28 cellular contexts compared by ENCODE assay signal in the genomic region with DNA sequence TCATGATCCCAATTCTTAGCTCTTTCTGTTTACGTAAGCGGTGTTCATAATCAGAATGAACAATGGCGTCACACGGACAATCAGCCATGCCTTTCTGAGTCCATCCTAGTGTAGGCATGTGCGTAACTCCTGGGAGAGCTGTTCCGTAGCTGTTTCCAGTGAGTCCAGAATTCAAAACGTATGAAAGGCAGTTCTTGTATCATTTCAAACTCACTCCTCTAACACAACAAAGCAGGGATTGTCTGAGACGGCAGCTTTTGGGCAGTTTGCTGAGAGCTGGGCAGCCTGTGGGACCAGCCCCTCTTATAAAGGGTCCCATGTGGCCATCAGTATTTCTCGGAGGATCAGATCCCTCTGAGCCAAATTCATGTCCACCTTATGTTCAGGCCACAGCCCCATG. TPM values are rescaled to one million over a fixed set of nuclear protein-coding genes. Genes with fewer than 3 reads are reported as not detected.
DNase-seq lines count a peak whose midpoint lies in the region; ATAC-seq, FAIRE-seq and TF ChIP-seq lines count a peak whose summit lies in the region.
"Had no signal": no experiment of that assay in that cellular context is flagged by ENCODE, and none has a peak within 500 bp of the region (broad histone marks: within the 10 kb centered on the region; RNA-seq: fewer than 3 reads in every experiment).

No MANE protein-coding gene starts in this region.

- peaks cover 4 to 13% of the 10 kb centered on the region in 2 experiments; a peak in 4 of 5 replicates for H3K36me3 ChIP-seq in HepG2 (replicated peaks in 1 of 2; ENCODE audit: control insufficient read depth in 1 of 2, insufficient read depth in 2 of 2, low read length in 2 of 2)
- peaks cover 0 to 6% (median 0%) of the 10 kb centered on the region in 4 donors for H3K36me3 ChIP-seq in right lobe of liver
- no peaks in the 10 kb centered on the region for H3K36me3 ChIP-seq in neural progenitor cell
- H3K36me3 ChIP-seq in tibial nerve, result peaks cover 0 to 21% (median 0%) of the 10 kb centered on the region in 3 donors
- no peaks in the 10 kb centered on the region for H3K36me3 ChIP-seq in gastrocnemius medialis
- H3K36me3 ChIP-seq: pancreas had no signal

- TF ChIP-seq CTCF in HepG2 (CRISPR knock-in tag; IDR thresholded peaks at IDR 0.05), result no peak
- no peak for TF ChIP-seq CTCF in right lobe of liver (IDR thresholded peaks at IDR 0.05)
- no peak for TF ChIP-seq CTCF in neural progenitor cell (IDR thresholded peaks at IDR 0.05)
- TF ChIP-seq CTCF in tibial nerve (IDR thresholded peaks at IDR 0.05), result no peak
- TF ChIP-seq CTCF in D721Med (IDR thresholded peaks at IDR 0.05; ENCODE audit: insufficient read depth, missing control alignments), result no peak
- no peak for TF ChIP-seq CTCF in gastrocnemius medialis (IDR thresholded peaks at IDR 0.05 in 4 of 5, conservative IDR thresholded peaks at IDR 0.05 in 1 of 5)

- no TSS peak for BruUV-seq in HepG2 (replicated peaks; lab: Mats Ljungman, UMichigan)

- CTCF ChIA-PET in HepG2 (lab: Yijun Ruan, JAX; ENCODE audit: low intra/inter-chr PET ratio, low total read pairs), result interaction anchor here (1.4 kb wide), 1 partner anchor 66 kb away, joined by 5 read pairs; no protein-coding TSS in a partner anchor

- H3K4me1 ChIP-seq in HepG2 (ENCODE audit: insufficient read depth, low read length) (peaks cover 75% of the 10 kb centered on the region), right lobe of liver (peaks cover 0 to 3% (median 0%) of the 10 kb centered on the region in 4 donors), neural progenitor cell (no peaks in the 10 kb centered on the region), tibial nerve (peaks cover 0 to 32% (median 0%) of the 10 kb centered on the region in 4 donors), gastrocnemius medialis (no peaks in the 10 kb centered on the region)

- no peaks in the 10 kb centered on the region for H3K79me2 ChIP-seq in HepG2 (ENCODE audit: insufficient read depth, low read length)
- H3K79me2 ChIP-seq in neural progenitor cell (ENCODE audit: low read depth), result no peaks in the 10 kb centered on the region

- POLR2A ChIA-PET in HepG2 (lab: Yijun Ruan, JAX), result interaction anchor here (1.2 to 7.3 kb wide), 8 partner anchors 11 to 64 kb away, joined by 3 to 82 read pairs (median 34); partner anchors contain the start of genes CCT6A, NIPSNAP2, PSPH and SUMF2

- H3K9me3 Mint-ChIP-seq in neural progenitor cell, result no peaks in the 10 kb centered on the region
- H3K9me3 Mint-ChIP-seq: activated T-cell treated with anti-CD3 and anti-CD28 coated beads, Interleukin-2, amount 50 U/mL, for 24 hours; CD8-positive, alpha-beta T cell; GM23338; naive thymus-derived CD8-positive, alpha-beta T cell; stimulated activated naive CD8-positive, alpha-beta T cell treated with anti-CD3 and anti-CD28 coated beads, Interleukin-15, amount 100 ng/mL, for 72 hours had no signal

- H3K4me1 Mint-ChIP-seq in neural progenitor cell, result peaks cover 14% of the 10 kb centered on the region
- H3K4me1 Mint-ChIP-seq: activated CD4-positive, alpha-beta T cell treated with anti-CD3 and anti-CD28 coated beads for 36 hours; naive thymus-derived CD8-positive, alpha-beta T cell; stimulated activated naive CD8-positive, alpha-beta T cell treated with anti-CD3 and anti-CD28 coated beads, Interleukin-15, amount 100 ng/mL, for 72 hours had no signal

- no peak for TF ChIP-seq RAD21 in HepG2 (CRISPR knock-in tag; IDR thresholded peaks at IDR 0.05)

- no peak overlapping the region for H3K4me3 Mint-ChIP-seq in neural progenitor cell
- H3K4me3 Mint-ChIP-seq: activated CD4-positive, alpha-beta T cell treated with anti-CD3 and anti-CD28 coated beads for 36 hours; activated T-cell treated with anti-CD3 and anti-CD28 coated beads, Interleukin-2, amount 50 U/mL, for 24 hours; CD8-positive, alpha-beta T cell; GM23338; naive thymus-derived CD8-positive, alpha-beta T cell; stimulated activated naive CD8-positive, alpha-beta T cell treated with anti-CD3 and anti-CD28 coated beads, Interleukin-15, amount 100 ng/mL, for 72 hours had no signal

- peaks cover 7% of the 10 kb centered on the region for H3K36me3 Mint-ChIP-seq in neural progenitor cell

- TF ChIP-seq POLR2A in HepG2 (IDR thresholded peaks at IDR 0.05; ENCODE audit: insufficient read depth in 1 of 2, low read depth in 2 of 2, low read length in 2 of 2) (no peak), right lobe of liver (IDR thresholded peaks at IDR 0.05) (no peak), tibial nerve (IDR thresholded peaks at IDR 0.05) (no peak), gastrocnemius medialis (IDR thresholded peaks at IDR 0.05) (no peak)

- H3K27ac Mint-ChIP-seq in neural progenitor cell, result peak overlapping the region; percentile 50
- H3K27ac Mint-ChIP-seq: activated CD4-positive, alpha-beta T cell treated with anti-CD3 and anti-CD28 coated beads for 36 hours; activated T-cell treated with anti-CD3 and anti-CD28 coated beads, Interleukin-2, amount 50 U/mL, for 24 hours; CD8-positive, alpha-beta T cell; GM23338; naive thymus-derived CD8-positive, alpha-beta T cell; stimulated activated naive CD8-positive, alpha-beta T cell treated with anti-CD3 and anti-CD28 coated beads, Interleukin-15, amount 100 ng/mL, for 72 hours had no signal

- in situ Hi-C loops in HepG2 (cut with HindIII; ENCODE audit: extremely low pct_ligation_motif_present, low pct_unique_long_range_greater_than_20kb), result no loop called here
- in situ Hi-C loops in gastrocnemius medialis (cut with MboI; ENCODE audit: low sequenced_read_pairs in 4 of 4), result loop anchor here in 2 of 4 donors (5.0 to 10.0 kb wide), 2 partner anchors 64 to 67 kb away; no protein-coding TSS in a partner anchor

- peak; percentile 27 for DNase-seq in HepG2 (ENCODE audit: low spot score)
- no peak for DNase-seq in right lobe of liver
- peak; percentile 84 for DNase-seq in globus pallidus (ENCODE audit: low spot score)
- DNase-seq in neural progenitor cell (ENCODE audit: low spot score), result no peak
- no peak for DNase-seq in tibial nerve (ENCODE audit: low spot score in 2 of 2)
- no peak for DNase-seq in RPMI8226
- no peak for DNase-seq in D721Med (ENCODE audit: insufficient read length, low spot score)
- no peak for DNase-seq in gastrocnemius medialis
- DNase-seq: activated CD4-positive, alpha-beta T cell treated with anti-CD3 and anti-CD28 coated beads for 36 hours; activated gamma-delta T cell treated with Interleukin-2 at 50 U/mL for 16 hours; activated T-cell treated with anti-CD3 and anti-CD28 coated beads, Interleukin-2, amount 50 U/mL, for 24 hours; CD8-positive, alpha-beta T cell; DMS79; GF-D8; naive thymus-derived CD8-positive, alpha-beta T cell; NCI-H446 treated with DMSO at 0.1 percent for 48 hours; PC-3; SIG-M5; stimulated activated naive CD8-positive, alpha-beta T cell treated with anti-CD3 and anti-CD28 coated beads, Interleukin-15, amount 100 ng/mL, for 72 hours; T-helper 1 cell had no signal

- ATAC-seq in HepG2 (no peak), right lobe of liver (no peak), gastrocnemius medialis (no peak)
- ATAC-seq: CD8-positive, alpha-beta T cell; GM23338; naive thymus-derived CD8-positive, alpha-beta T cell; pancreas; PC-3; stimulated activated naive CD8-positive, alpha-beta T cell treated with anti-CD3 and anti-CD28 coated beads, Interleukin-15, amount 100 ng/mL, for 72 hours had no signal

- no peaks in the 10 kb centered on the region for H3F3A ChIP-seq in neural progenitor cell (ENCODE audit: low read depth)

- H3K9ac ChIP-seq in HepG2 (ENCODE audit: insufficient read depth, low read depth, low read length), result peak overlapping the region; percentile 44; the same call in 1 of the 2 replicates
- no peak overlapping the region for H3K9ac ChIP-seq in neural progenitor cell
- H3K9ac ChIP-seq: KMS-11 had no signal

- H3K9me3 ChIP-seq in HepG2 (ENCODE audit: low read length) (no peaks in the 10 kb centered on the region), right lobe of liver (no peaks in the 10 kb centered on the region), neural progenitor cell (ENCODE audit: low read depth) (no peaks in the 10 kb centered on the region), tibial nerve (no peaks in the 10 kb centered on the region), gastrocnemius medialis (no peaks in the 10 kb centered on the region)
- H3K9me3 ChIP-seq: pancreas had no signal

- H3K27ac ChIP-seq in HepG2 (ENCODE audit: extremely low read length, insufficient read depth, low read length) (peak overlapping the region; percentile 86), right lobe of liver (no peak overlapping the region), neural progenitor cell (no peak overlapping the region), tibial nerve (peak overlapping the region; percentile 28 to 86 (median 60)), gastrocnemius medialis (no peak overlapping the region)
- H3K27ac ChIP-seq: 22Rv1, KMS-11 had no signal

- no peak for TF ChIP-seq EP300 in HepG2 (IDR thresholded peaks at IDR 0.05; ENCODE audit: low read depth in 2 of 2, low read length in 2 of 2)
- TF ChIP-seq EP300 in HepG2 (CRISPR knock-in tag; IDR thresholded peaks at IDR 0.05; ENCODE audit: borderline replicate concordance), result no peak
- peak in 1 of 2 donors; percentile 35 for TF ChIP-seq EP300 in tibial nerve (IDR thresholded peaks at IDR 0.05)

- H4K20me1 ChIP-seq in HepG2 (ENCODE audit: insufficient read depth, low read length) (no peaks in the 10 kb centered on the region), neural progenitor cell (ENCODE audit: low read depth) (no peaks in the 10 kb centered on the region)

- intact Hi-C loops in HepG2 (cut with micrococcal nuclease; ENCODE audit: unreplicated experiment), result loop anchor here (1.0 to 5.0 kb wide), 3 partner anchors 21 to 46 kb away; partner anchors contain the start of gene NIPSNAP2
- intact Hi-C loops in right lobe of liver (cut with DNase I), result loop anchor here (5.0 to 10.0 kb wide), 2 partner anchors 59 to 67 kb away; no protein-coding TSS in a partner anchor
- intact Hi-C loops in gastrocnemius medialis (cut with DNase I; ENCODE audit: low total_unique reads), result no loop called here

- H3K27me3 ChIP-seq in HepG2 (ENCODE audit: control insufficient read depth in 1 of 2, insufficient read depth in 2 of 2, low read length in 2 of 2) (no peaks in the 10 kb centered on the region), right lobe of liver (no peaks in the 10 kb centered on the region), neural progenitor cell (no peaks in the 10 kb centered on the region), tibial nerve (no peaks in the 10 kb centered on the region), gastrocnemius medialis (no peaks in the 10 kb centered on the region)
- H3K27me3 ChIP-seq: pancreas had no signal

- H3K4me3 ChIP-seq in HepG2 (replicated peaks in 1 of 3; ENCODE audit: insufficient read depth in 1 of 3, low read depth in 2 of 3, low read length in 3 of 3) (no peak overlapping the region), right lobe of liver (no peak overlapping the region), neural progenitor cell (no peak overlapping the region), tibial nerve (no peak overlapping the region), gastrocnemius medialis (no peak overlapping the region)
- H3K4me3 ChIP-seq: GM23338, pancreas had no signal

- FAIRE-seq in HepG2 (lab: Jason Lieb, UNC) (no peak), D721Med (lab: Jason Lieb, UNC) (no peak)
- FAIRE-seq: colon, endometrium, GM18507, HTR-8/SVneo, pancreas had no signal

- 79% methylated on average over 9 of the region's 9 CpGs for WGBS in HepG2 (ENCODE audit: low lambda C conversion rate)
- 94% methylated on average over 7 of the region's 9 CpGs for WGBS in right lobe of liver (ENCODE audit: insufficient coverage, low coverage, low lambda C conversion rate, missing lambda C conversion rate)
- WGBS in tibial nerve, 2 donors, result 37 to 55% methylated on average over 9 of the region's 9 CpGs

- H2AFZ ChIP-seq in HepG2 (ENCODE audit: low read length) (no peak overlapping the region), neural progenitor cell (replicated peaks) (no peak overlapping the region)
- H2AFZ ChIP-seq: GM23338 had no signal

- H3K27me3 Mint-ChIP-seq in neural progenitor cell (ENCODE audit: insufficient read depth, low read depth), result no peaks in the 10 kb centered on the region
- H3K27me3 Mint-ChIP-seq: activated CD4-positive, alpha-beta T cell treated with anti-CD3 and anti-CD28 coated beads for 36 hours; activated T-cell treated with anti-CD3 and anti-CD28 coated beads, Interleukin-2, amount 50 U/mL, for 24 hours; naive thymus-derived CD8-positive, alpha-beta T cell; stimulated activated naive CD8-positive, alpha-beta T cell treated with anti-CD3 and anti-CD28 coated beads, Interleukin-15, amount 100 ng/mL, for 72 hours had no signal

- H3K4me2 ChIP-seq in HepG2 (ENCODE audit: low read depth, low read length), result 0 out of 2 replicates have a peak overlapping the region, but pooled peaks have one; percentile 63
- H3K4me2 ChIP-seq in neural progenitor cell, result no peak overlapping the region
- H3K4me2 ChIP-seq: GM23338, KMS-11 had no signal

RNA-seq across cellular contexts. Expression of gene PSPH, which starts 43.4 kb away (rescaled TPM):
- total RNA-seq in HepG2 (2016; rRNA removed; fragmentation: Illumina TruSeq; extraction: Trizol), result 124 and 175 TPM in 2 replicates
- 25.3 and 32.9 TPM in 2 replicates for total RNA-seq in HepG2 (2016; cell fraction: cytosol; rRNA removed; fragmentation: Illumina TruSeq; extraction: Trizol; ENCODE audit: low read depth)
- 124 and 200 TPM in 2 replicates for total RNA-seq in HepG2 (2016; cell fraction: insoluble cytoplasmic fraction; rRNA removed; fragmentation: Illumina TruSeq; extraction: Trizol)
- total RNA-seq in HepG2 (2016; cell fraction: membrane; rRNA removed; fragmentation: Illumina TruSeq; extraction: Trizol), result 65.6 and 67.9 TPM in 2 replicates
- 54.9 and 62.4 TPM in 2 replicates for total RNA-seq in HepG2 (2016; cell fraction: nucleus; rRNA removed; fragmentation: Illumina TruSeq; extraction: Trizol)
- polyA plus RNA-seq in HepG2 (2011; rRNA removed), result 85.5 and 85.8 TPM in 2 replicates
- 97.1 and 104 TPM in 2 replicates for polyA plus RNA-seq in HepG2 (2011; cell fraction: cytosol; rRNA removed)
- 23.5 and 32.4 TPM in 2 replicates for polyA plus RNA-seq in HepG2 (2011; cell fraction: nucleus; rRNA removed)
- polyA plus RNA-seq in HepG2 (2012), result 63.4 and 77.8 TPM in 2 replicates
- 24.3 and 28.7 TPM in 2 replicates for polyA plus RNA-seq in HepG2 (2016; cell fraction: cytosol; fragmentation: Illumina TruSeq; extraction: Trizol; ENCODE audit: low read depth)
- polyA plus RNA-seq in HepG2 (2016; cell fraction: insoluble cytoplasmic fraction; fragmentation: Illumina TruSeq; extraction: Trizol; ENCODE audit: low read depth), result 138 and 145 TPM in 2 replicates
- polyA plus RNA-seq in HepG2 (2016; cell fraction: membrane; fragmentation: Illumina TruSeq; extraction: Trizol; ENCODE audit: low read depth), result 40.5 and 43.9 TPM in 2 replicates
- polyA plus RNA-seq in HepG2 (2016; cell fraction: nucleus; fragmentation: Illumina TruSeq; extraction: Trizol; ENCODE audit: insufficient read depth, low read depth), result 58.7 and 60.7 TPM in 2 replicates
- 48.6 and 65.8 TPM in 2 replicates for polyA minus RNA-seq in HepG2 (2011; rRNA and poly(A)+ RNA removed; ENCODE audit: low replicate concordance)
- polyA minus RNA-seq in HepG2 (2011; cell fraction: cytosol; rRNA and poly(A)+ RNA removed), result 59.8 and 64.2 TPM in 2 replicates
- polyA minus RNA-seq in HepG2 (2011; cell fraction: nucleus; rRNA and poly(A)+ RNA removed), result 40.7 and 55.8 TPM in 2 replicates
- total RNA-seq in right lobe of liver, result 10 to 100 TPM in 3 of 6 experiments, 1 to 10 TPM in 3; 5.3 to 32.2 (median 9.7) TPM
- total RNA-seq in neural progenitor cell (ENCODE audit: low replicate concordance), result 54.9 and 72.2 TPM in 2 replicates
- total RNA-seq in tibial nerve, result 10 to 100 TPM; 14.9 to 39.8 (median 25.1) TPM
- 1 to 10 TPM; 2.1 to 4.7 (median 3.9) TPM for total RNA-seq in gastrocnemius medialis

RNA-seq across cellular contexts. Expression of gene NIPSNAP2, which starts 43.5 kb away (rescaled TPM):
- total RNA-seq in HepG2 (2016; rRNA removed; fragmentation: Illumina TruSeq; extraction: Trizol) (40.3 and 56.5 TPM in 2 replicates), right lobe of liver (10 to 100 TPM in 3 of 6 experiments, 1 to 10 TPM in 3; 7.0 to 15.9 (median 10.3) TPM), neural progenitor cell (ENCODE audit: low replicate concordance) (69.0 and 80.6 TPM in 2 replicates), tibial nerve (10 to 100 TPM; 54.4 to 61.0 (median 59.0) TPM), gastrocnemius medialis (100 to 1,000 TPM; 234 to 382 (median 354) TPM)
- total RNA-seq in HepG2 (2016; cell fraction: cytosol; rRNA removed; fragmentation: Illumina TruSeq; extraction: Trizol; ENCODE audit: low read depth), result 15.2 and 16.2 TPM in 2 replicates
- total RNA-seq in HepG2 (2016; cell fraction: insoluble cytoplasmic fraction; rRNA removed; fragmentation: Illumina TruSeq; extraction: Trizol), result 40.6 and 57.0 TPM in 2 replicates
- 30.0 and 33.8 TPM in 2 replicates for total RNA-seq in HepG2 (2016; cell fraction: membrane; rRNA removed; fragmentation: Illumina TruSeq; extraction: Trizol)
- 23.7 and 23.8 TPM in 2 replicates for total RNA-seq in HepG2 (2016; cell fraction: nucleus; rRNA removed; fragmentation: Illumina TruSeq; extraction: Trizol)
- polyA plus RNA-seq in HepG2 (2011; rRNA removed), result 47.2 and 61.5 TPM in 2 replicates
- polyA plus RNA-seq in HepG2 (2011; cell fraction: cytosol; rRNA removed), result 25.7 and 43.6 TPM in 2 replicates
- polyA plus RNA-seq in HepG2 (2011; cell fraction: nucleus; rRNA removed), result 19.8 and 23.4 TPM in 2 replicates
- 40.5 and 41.2 TPM in 2 replicates for polyA plus RNA-seq in HepG2 (2012)
- polyA plus RNA-seq in HepG2 (2016; cell fraction: cytosol; fragmentation: Illumina TruSeq; extraction: Trizol; ENCODE audit: low read depth), result 16.8 and 19.0 TPM in 2 replicates
- polyA plus RNA-seq in HepG2 (2016; cell fraction: insoluble cytoplasmic fraction; fragmentation: Illumina TruSeq; extraction: Trizol; ENCODE audit: low read depth), result 75.2 and 89.9 TPM in 2 replicates
- polyA plus RNA-seq in HepG2 (2016; cell fraction: membrane; fragmentation: Illumina TruSeq; extraction: Trizol; ENCODE audit: low read depth), result 27.3 and 27.5 TPM in 2 replicates
- 33.3 and 36.9 TPM in 2 replicates for polyA plus RNA-seq in HepG2 (2016; cell fraction: nucleus; fragmentation: Illumina TruSeq; extraction: Trizol; ENCODE audit: insufficient read depth, low read depth)
- 19.6 and 21.9 TPM in 2 replicates for polyA minus RNA-seq in HepG2 (2011; rRNA and poly(A)+ RNA removed; ENCODE audit: low replicate concordance)
- polyA minus RNA-seq in HepG2 (2011; cell fraction: cytosol; rRNA and poly(A)+ RNA removed), result 28.3 and 28.4 TPM in 2 replicates
- polyA minus RNA-seq in HepG2 (2011; cell fraction: nucleus; rRNA and poly(A)+ RNA removed), result 49.2 and 60.8 TPM in 2 replicates

RNA-seq across cellular contexts. Expression of gene CCT6A, which starts 43.7 kb away (rescaled TPM):
- total RNA-seq in HepG2 (2016; rRNA removed; fragmentation: Illumina TruSeq; extraction: Trizol), result 292 and 425 TPM in 2 replicates
- total RNA-seq in HepG2 (2016; cell fraction: cytosol; rRNA removed; fragmentation: Illumina TruSeq; extraction: Trizol; ENCODE audit: low read depth), result 46.3 and 52.8 TPM in 2 replicates
- 297 and 437 TPM in 2 replicates for total RNA-seq in HepG2 (2016; cell fraction: insoluble cytoplasmic fraction; rRNA removed; fragmentation: Illumina TruSeq; extraction: Trizol)
- total RNA-seq in HepG2 (2016; cell fraction: membrane; rRNA removed; fragmentation: Illumina TruSeq; extraction: Trizol), result 96.3 and 109 TPM in 2 replicates
- total RNA-seq in HepG2 (2016; cell fraction: nucleus; rRNA removed; fragmentation: Illumina TruSeq; extraction: Trizol), result 167 and 182 TPM in 2 replicates
- polyA plus RNA-seq in HepG2 (2011; rRNA removed), result 135 and 219 TPM in 2 replicates
- polyA plus RNA-seq in HepG2 (2011; cell fraction: cytosol; rRNA removed), result 87.9 and 139 TPM in 2 replicates
- 80.9 and 81.9 TPM in 2 replicates for polyA plus RNA-seq in HepG2 (2011; cell fraction: nucleus; rRNA removed)
- 147 and 167 TPM in 2 replicates for polyA plus RNA-seq in HepG2 (2012)
- 29.1 and 31.6 TPM in 2 replicates for polyA plus RNA-seq in HepG2 (2016; cell fraction: cytosol; fragmentation: Illumina TruSeq; extraction: Trizol; ENCODE audit: low read depth)
- 455 and 526 TPM in 2 replicates for polyA plus RNA-seq in HepG2 (2016; cell fraction: insoluble cytoplasmic fraction; fragmentation: Illumina TruSeq; extraction: Trizol; ENCODE audit: low read depth)
- polyA plus RNA-seq in HepG2 (2016; cell fraction: membrane; fragmentation: Illumina TruSeq; extraction: Trizol; ENCODE audit: low read depth), result 69.4 and 72.1 TPM in 2 replicates
- polyA plus RNA-seq in HepG2 (2016; cell fraction: nucleus; fragmentation: Illumina TruSeq; extraction: Trizol; ENCODE audit: insufficient read depth, low read depth), result 371 TPM in 2 replicates
- polyA minus RNA-seq in HepG2 (2011; rRNA and poly(A)+ RNA removed; ENCODE audit: low replicate concordance), result 62.3 and 243 TPM in 2 replicates
- 72.5 and 82.6 TPM in 2 replicates for polyA minus RNA-seq in HepG2 (2011; cell fraction: cytosol; rRNA and poly(A)+ RNA removed)
- polyA minus RNA-seq in HepG2 (2011; cell fraction: nucleus; rRNA and poly(A)+ RNA removed), result 101 and 127 TPM in 2 replicates
- total RNA-seq in right lobe of liver, result 10 to 100 TPM; 24.5 to 88.7 (median 45.6) TPM
- 255 and 349 TPM in 2 replicates for total RNA-seq in neural progenitor cell (ENCODE audit: low replicate concordance)
- 10 to 100 TPM; 60.0 to 99.0 (median 77.9) TPM for total RNA-seq in tibial nerve
- total RNA-seq in gastrocnemius medialis, result 100 to 1,000 TPM in 3 of 4 donors, 10 to 100 TPM in 1; 95.9 to 158 (median 114) TPM

RNA-seq across cellular contexts. Expression of gene SUMF2, which starts 56.2 kb away (rescaled TPM):
- total RNA-seq in HepG2 (2016; rRNA removed; fragmentation: Illumina TruSeq; extraction: Trizol), result 22.4 and 54.4 TPM in 2 replicates
- 12.4 and 13.6 TPM in 2 replicates for total RNA-seq in HepG2 (2016; cell fraction: cytosol; rRNA removed; fragmentation: Illumina TruSeq; extraction: Trizol; ENCODE audit: low read depth)
- total RNA-seq in HepG2 (2016; cell fraction: insoluble cytoplasmic fraction; rRNA removed; fragmentation: Illumina TruSeq; extraction: Trizol), result 20.6 and 54.0 TPM in 2 replicates
- total RNA-seq in HepG2 (2016; cell fraction: membrane; rRNA removed; fragmentation: Illumina TruSeq; extraction: Trizol), result 25.2 and 28.6 TPM in 2 replicates
- 45.2 and 49.4 TPM in 2 replicates for total RNA-seq in HepG2 (2016; cell fraction: nucleus; rRNA removed; fragmentation: Illumina TruSeq; extraction: Trizol)
- 48.0 and 48.9 TPM in 2 replicates for polyA plus RNA-seq in HepG2 (2011; rRNA removed)
- polyA plus RNA-seq in HepG2 (2011; cell fraction: cytosol; rRNA removed), result 37.0 and 44.8 TPM in 2 replicates
- 132 and 139 TPM in 2 replicates for polyA plus RNA-seq in HepG2 (2011; cell fraction: nucleus; rRNA removed)
- 47.6 and 52.3 TPM in 2 replicates for polyA plus RNA-seq in HepG2 (2012)
- 10.5 and 10.7 TPM in 2 replicates for polyA plus RNA-seq in HepG2 (2016; cell fraction: cytosol; fragmentation: Illumina TruSeq; extraction: Trizol; ENCODE audit: low read depth)
- polyA plus RNA-seq in HepG2 (2016; cell fraction: insoluble cytoplasmic fraction; fragmentation: Illumina TruSeq; extraction: Trizol; ENCODE audit: low read depth), result 15.4 and 19.0 TPM in 2 replicates
- 16.9 and 18.1 TPM in 2 replicates for polyA plus RNA-seq in HepG2 (2016; cell fraction: membrane; fragmentation: Illumina TruSeq; extraction: Trizol; ENCODE audit: low read depth)
- 77.0 and 78.6 TPM in 2 replicates for polyA plus RNA-seq in HepG2 (2016; cell fraction: nucleus; fragmentation: Illumina TruSeq; extraction: Trizol; ENCODE audit: insufficient read depth, low read depth)
- 55.3 and 78.5 TPM in 2 replicates for polyA minus RNA-seq in HepG2 (2011; rRNA and poly(A)+ RNA removed; ENCODE audit: low replicate concordance)
- polyA minus RNA-seq in HepG2 (2011; cell fraction: cytosol; rRNA and poly(A)+ RNA removed), result 28.3 and 29.1 TPM in 2 replicates
- polyA minus RNA-seq in HepG2 (2011; cell fraction: nucleus; rRNA and poly(A)+ RNA removed), result 40.4 and 52.2 TPM in 2 replicates
- 10 to 100 TPM; 76.9 to 92.4 (median 86.5) TPM for total RNA-seq in right lobe of liver
- 76.1 and 109 TPM in 2 replicates for total RNA-seq in neural progenitor cell (ENCODE audit: low replicate concordance)
- total RNA-seq in tibial nerve, result 100 to 1,000 TPM in 3 of 4 donors, 10 to 100 TPM in 1; 99.4 to 162 (median 132) TPM
- total RNA-seq in gastrocnemius medialis, result 10 to 100 TPM; 29.8 to 32.0 (median 31.1) TPM

RNA-seq across cellular contexts. Expression of gene MRPS17, which starts 56.2 kb away (rescaled TPM):
- total RNA-seq in HepG2 (2016; rRNA removed; fragmentation: Illumina TruSeq; extraction: Trizol) (31.3 and 39.2 TPM in 2 replicates), right lobe of liver (10 to 100 TPM in 2 of 6 experiments, 1 to 10 TPM in 4; 8.1 to 21.7 (median 9.8) TPM), neural progenitor cell (ENCODE audit: low replicate concordance) (9.8 and 15.3 TPM in 2 replicates), tibial nerve (1 to 10 TPM; 2.2 to 7.5 (median 3.8) TPM), gastrocnemius medialis (10 to 100 TPM; 14.0 to 38.3 (median 22.0) TPM)
- 10.5 and 11.1 TPM in 2 replicates for total RNA-seq in HepG2 (2016; cell fraction: cytosol; rRNA removed; fragmentation: Illumina TruSeq; extraction: Trizol; ENCODE audit: low read depth)
- total RNA-seq in HepG2 (2016; cell fraction: insoluble cytoplasmic fraction; rRNA removed; fragmentation: Illumina TruSeq; extraction: Trizol), result 30.6 and 41.4 TPM in 2 replicates
- total RNA-seq in HepG2 (2016; cell fraction: membrane; rRNA removed; fragmentation: Illumina TruSeq; extraction: Trizol), result 19.3 and 19.5 TPM in 2 replicates
- total RNA-seq in HepG2 (2016; cell fraction: nucleus; rRNA removed; fragmentation: Illumina TruSeq; extraction: Trizol), result 9.2 TPM in 2 replicates
- 14.9 and 15.9 TPM in 2 replicates for polyA plus RNA-seq in HepG2 (2011; rRNA removed)
- polyA plus RNA-seq in HepG2 (2011; cell fraction: cytosol; rRNA removed), result 10.3 and 14.3 TPM in 2 replicates
- polyA plus RNA-seq in HepG2 (2011; cell fraction: nucleus; rRNA removed), result 2.6 and 4.4 TPM in 2 replicates
- polyA plus RNA-seq in HepG2 (2012), result 18.6 and 25.6 TPM in 2 replicates
- polyA plus RNA-seq in HepG2 (2016; cell fraction: cytosol; fragmentation: Illumina TruSeq; extraction: Trizol; ENCODE audit: low read depth), result 9.2 and 11.7 TPM in 2 replicates
- polyA plus RNA-seq in HepG2 (2016; cell fraction: insoluble cytoplasmic fraction; fragmentation: Illumina TruSeq; extraction: Trizol; ENCODE audit: low read depth), result 43.2 and 44.3 TPM in 2 replicates
- polyA plus RNA-seq in HepG2 (2016; cell fraction: membrane; fragmentation: Illumina TruSeq; extraction: Trizol; ENCODE audit: low read depth), result 13.4 and 13.9 TPM in 2 replicates
- 16.1 and 20.8 TPM in 2 replicates for polyA plus RNA-seq in HepG2 (2016; cell fraction: nucleus; fragmentation: Illumina TruSeq; extraction: Trizol; ENCODE audit: insufficient read depth, low read depth)
- polyA minus RNA-seq in HepG2 (2011; rRNA and poly(A)+ RNA removed; ENCODE audit: low replicate concordance), result 5.6 and 10.3 TPM in 2 replicates
- 3.0 and 5.9 TPM in 2 replicates for polyA minus RNA-seq in HepG2 (2011; cell fraction: cytosol; rRNA and poly(A)+ RNA removed)
- polyA minus RNA-seq in HepG2 (2011; cell fraction: nucleus; rRNA and poly(A)+ RNA removed), result 7.0 and 7.6 TPM in 2 replicates

Comparison
In these comparisons a context has a peak if more than half of its experiments do, and no peak if none do; other contexts are left out.
1. DNase-seq: peak in HepG2 (single experiment) and globus pallidus (single experiment); none in right lobe of liver (0 of 3), neural progenitor cell (single experiment), tibial nerve (0 of 2), RPMI8226 (single experiment), D721Med (single experiment) and gastrocnemius medialis (0 of 2).
2. H3K27ac ChIP-seq: peak in HepG2 (single experiment) and tibial nerve (4 of 4); none in right lobe of liver (0 of 3), neural progenitor cell (single experiment) and gastrocnemius medialis (0 of 4).